Comparison of ENCODE assay signal across 1 cellular context in genomic region chr19:53333071-53333465, GRCh38.
TF ChIP-seq lines count a peak whose summit lies in the region.

No MANE protein-coding gene starts in this region.

TF ChIP-seq in GM23338, 12 proteins besides CTCF, POLR2A, EP300 and RAD21 (continued from another document):
- TF ChIP-seq, protein P1, sequence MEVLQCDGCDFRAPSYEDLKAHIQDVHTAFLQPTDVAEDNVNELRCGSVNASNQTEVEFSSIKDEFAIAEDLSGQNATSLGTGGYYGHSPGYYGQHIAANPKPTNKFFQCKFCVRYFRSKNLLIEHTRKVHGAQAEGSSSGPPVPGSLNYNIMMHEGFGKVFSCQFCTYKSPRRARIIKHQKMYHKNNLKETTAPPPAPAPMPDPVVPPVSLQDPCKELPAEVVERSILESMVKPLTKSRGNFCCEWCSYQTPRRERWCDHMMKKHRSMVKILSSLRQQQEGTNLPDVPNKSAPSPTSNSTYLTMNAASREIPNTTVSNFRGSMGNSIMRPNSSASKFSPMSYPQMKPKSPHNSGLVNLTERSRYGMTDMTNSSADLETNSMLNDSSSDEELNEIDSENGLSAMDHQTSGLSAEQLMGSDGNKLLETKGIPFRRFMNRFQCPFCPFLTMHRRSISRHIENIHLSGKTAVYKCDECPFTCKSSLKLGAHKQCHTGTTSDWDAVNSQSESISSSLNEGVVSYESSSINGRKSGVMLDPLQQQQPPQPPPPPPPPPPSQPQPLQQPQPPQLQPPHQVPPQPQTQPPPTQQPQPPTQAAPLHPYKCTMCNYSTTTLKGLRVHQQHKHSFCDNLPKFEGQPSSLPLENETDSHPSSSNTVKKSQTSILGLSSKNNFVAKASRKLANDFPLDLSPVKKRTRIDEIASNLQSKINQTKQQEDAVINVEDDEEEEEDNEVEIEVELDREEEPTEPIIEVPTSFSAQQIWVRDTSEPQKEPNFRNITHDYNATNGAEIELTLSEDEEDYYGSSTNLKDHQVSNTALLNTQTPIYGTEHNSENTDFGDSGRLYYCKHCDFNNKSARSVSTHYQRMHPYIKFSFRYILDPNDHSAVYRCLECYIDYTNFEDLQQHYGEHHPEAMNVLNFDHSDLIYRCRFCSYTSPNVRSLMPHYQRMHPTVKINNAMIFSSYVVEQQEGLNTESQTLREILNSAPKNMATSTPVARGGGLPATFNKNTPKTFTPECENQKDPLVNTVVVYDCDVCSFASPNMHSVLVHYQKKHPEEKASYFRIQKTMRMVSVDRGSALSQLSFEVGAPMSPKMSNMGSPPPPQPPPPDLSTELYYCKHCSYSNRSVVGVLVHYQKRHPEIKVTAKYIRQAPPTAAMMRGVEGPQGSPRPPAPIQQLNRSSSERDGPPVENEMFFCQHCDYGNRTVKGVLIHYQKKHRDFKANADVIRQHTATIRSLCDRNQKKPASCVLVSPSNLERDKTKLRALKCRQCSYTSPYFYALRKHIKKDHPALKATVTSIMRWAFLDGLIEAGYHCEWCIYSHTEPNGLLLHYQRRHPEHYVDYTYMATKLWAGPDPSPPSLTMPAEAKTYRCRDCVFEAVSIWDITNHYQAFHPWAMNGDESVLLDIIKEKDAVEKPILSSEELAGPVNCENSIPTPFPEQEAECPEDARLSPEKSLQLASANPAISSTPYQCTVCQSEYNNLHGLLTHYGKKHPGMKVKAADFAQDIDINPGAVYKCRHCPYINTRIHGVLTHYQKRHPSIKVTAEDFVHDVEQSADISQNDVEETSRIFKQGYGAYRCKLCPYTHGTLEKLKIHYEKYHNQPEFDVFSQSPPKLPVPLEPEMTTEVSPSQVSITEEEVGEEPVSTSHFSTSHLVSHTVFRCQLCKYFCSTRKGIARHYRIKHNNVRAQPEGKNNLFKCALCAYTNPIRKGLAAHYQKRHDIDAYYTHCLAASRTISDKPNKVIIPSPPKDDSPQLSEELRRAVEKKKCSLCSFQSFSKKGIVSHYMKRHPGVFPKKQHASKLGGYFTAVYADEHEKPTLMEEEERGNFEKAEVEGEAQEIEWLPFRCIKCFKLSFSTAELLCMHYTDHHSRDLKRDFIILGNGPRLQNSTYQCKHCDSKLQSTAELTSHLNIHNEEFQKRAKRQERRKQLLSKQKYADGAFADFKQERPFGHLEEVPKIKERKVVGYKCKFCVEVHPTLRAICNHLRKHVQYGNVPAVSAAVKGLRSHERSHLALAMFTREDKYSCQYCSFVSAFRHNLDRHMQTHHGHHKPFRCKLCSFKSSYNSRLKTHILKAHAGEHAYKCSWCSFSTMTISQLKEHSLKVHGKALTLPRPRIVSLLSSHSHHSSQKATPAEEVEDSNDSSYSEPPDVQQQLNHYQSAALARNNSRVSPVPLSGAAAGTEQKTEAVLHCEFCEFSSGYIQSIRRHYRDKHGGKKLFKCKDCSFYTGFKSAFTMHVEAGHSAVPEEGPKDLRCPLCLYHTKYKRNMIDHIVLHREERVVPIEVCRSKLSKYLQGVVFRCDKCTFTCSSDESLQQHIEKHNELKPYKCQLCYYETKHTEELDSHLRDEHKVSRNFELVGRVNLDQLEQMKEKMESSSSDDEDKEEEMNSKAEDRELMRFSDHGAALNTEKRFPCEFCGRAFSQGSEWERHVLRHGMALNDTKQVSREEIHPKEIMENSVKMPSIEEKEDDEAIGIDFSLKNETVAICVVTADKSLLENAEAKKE (CRISPR knock-in tag; IDR thresholded peaks at IDR 0.05): no peak
- TF ChIP-seq, protein P2, sequence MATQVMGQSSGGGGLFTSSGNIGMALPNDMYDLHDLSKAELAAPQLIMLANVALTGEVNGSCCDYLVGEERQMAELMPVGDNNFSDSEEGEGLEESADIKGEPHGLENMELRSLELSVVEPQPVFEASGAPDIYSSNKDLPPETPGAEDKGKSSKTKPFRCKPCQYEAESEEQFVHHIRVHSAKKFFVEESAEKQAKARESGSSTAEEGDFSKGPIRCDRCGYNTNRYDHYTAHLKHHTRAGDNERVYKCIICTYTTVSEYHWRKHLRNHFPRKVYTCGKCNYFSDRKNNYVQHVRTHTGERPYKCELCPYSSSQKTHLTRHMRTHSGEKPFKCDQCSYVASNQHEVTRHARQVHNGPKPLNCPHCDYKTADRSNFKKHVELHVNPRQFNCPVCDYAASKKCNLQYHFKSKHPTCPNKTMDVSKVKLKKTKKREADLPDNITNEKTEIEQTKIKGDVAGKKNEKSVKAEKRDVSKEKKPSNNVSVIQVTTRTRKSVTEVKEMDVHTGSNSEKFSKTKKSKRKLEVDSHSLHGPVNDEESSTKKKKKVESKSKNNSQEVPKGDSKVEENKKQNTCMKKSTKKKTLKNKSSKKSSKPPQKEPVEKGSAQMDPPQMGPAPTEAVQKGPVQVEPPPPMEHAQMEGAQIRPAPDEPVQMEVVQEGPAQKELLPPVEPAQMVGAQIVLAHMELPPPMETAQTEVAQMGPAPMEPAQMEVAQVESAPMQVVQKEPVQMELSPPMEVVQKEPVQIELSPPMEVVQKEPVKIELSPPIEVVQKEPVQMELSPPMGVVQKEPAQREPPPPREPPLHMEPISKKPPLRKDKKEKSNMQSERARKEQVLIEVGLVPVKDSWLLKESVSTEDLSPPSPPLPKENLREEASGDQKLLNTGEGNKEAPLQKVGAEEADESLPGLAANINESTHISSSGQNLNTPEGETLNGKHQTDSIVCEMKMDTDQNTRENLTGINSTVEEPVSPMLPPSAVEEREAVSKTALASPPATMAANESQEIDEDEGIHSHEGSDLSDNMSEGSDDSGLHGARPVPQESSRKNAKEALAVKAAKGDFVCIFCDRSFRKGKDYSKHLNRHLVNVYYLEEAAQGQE (IDR thresholded peaks at IDR 0.05; ENCODE audit: unreplicated experiment): no peak
- TF ChIP-seq POLR2AphosphoS5 (IDR thresholded peaks at IDR 0.05; ENCODE audit: low read depth) (no peak), CREB1 (CRISPR knock-in tag; IDR thresholded peaks at IDR 0.05; ENCODE audit: low read depth) (no peak), STAT1 (IDR thresholded peaks at IDR 0.05; ENCODE audit: unreplicated experiment) (no peak), EZH2phosphoT487 (IDR thresholded peaks at IDR 0.05; ENCODE audit: unreplicated experiment) (no peak), ZNF331 (CRISPR knock-in tag; IDR thresholded peaks at IDR 0.05; ENCODE audit: low read depth) (no peak), NANOG (IDR thresholded peaks at IDR 0.05; ENCODE audit: borderline replicate concordance) (no peak), ZNF114 (CRISPR knock-in tag; IDR thresholded peaks at IDR 0.05) (no peak), EZH2 (IDR thresholded peaks at IDR 0.05; ENCODE audit: low read depth, unreplicated experiment) (no peak)
- TF ChIP-seq, protein P3, sequence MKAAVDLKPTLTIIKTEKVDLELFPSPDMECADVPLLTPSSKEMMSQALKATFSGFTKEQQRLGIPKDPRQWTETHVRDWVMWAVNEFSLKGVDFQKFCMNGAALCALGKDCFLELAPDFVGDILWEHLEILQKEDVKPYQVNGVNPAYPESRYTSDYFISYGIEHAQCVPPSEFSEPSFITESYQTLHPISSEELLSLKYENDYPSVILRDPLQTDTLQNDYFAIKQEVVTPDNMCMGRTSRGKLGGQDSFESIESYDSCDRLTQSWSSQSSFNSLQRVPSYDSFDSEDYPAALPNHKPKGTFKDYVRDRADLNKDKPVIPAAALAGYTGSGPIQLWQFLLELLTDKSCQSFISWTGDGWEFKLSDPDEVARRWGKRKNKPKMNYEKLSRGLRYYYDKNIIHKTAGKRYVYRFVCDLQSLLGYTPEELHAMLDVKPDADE (IDR thresholded peaks at IDR 0.05): no peak
